Comparison of ENCODE assay signal across 22 cellular contexts in the genomic region with DNA sequence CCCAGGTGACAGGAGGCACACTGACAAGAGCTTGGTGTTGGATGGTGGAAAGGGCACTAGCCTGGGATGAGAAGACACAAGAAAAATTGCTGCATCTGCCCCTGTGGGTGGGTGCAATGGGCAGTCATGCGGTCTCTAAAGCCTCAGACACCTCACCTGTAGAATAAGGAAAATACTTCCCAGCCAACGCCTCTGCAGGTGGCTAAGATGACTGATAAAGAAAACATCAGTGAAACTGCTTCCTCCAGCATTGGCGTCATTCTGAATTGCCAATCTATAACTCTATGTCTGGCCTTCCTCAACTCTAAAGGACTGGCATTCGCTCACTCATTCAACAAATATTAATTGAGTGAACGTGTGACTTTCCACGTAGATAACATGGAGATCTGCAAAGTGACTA.
"Had no signal": no experiment of that assay in that cellular context is flagged by ENCODE, and none has a peak within 500 bp of the region (broad histone marks: within the 10 kb centered on the region; RNA-seq: fewer than 3 reads in every experiment).

No MANE protein-coding gene starts in this region.

- H3K4me3 ChIP-seq: cardiac muscle cell, sigmoid colon, thoracic aorta, upper lobe of left lung had no signal

- H3K9me3 ChIP-seq: sigmoid colon, thoracic aorta, upper lobe of left lung had no signal

- H3K27ac Mint-ChIP-seq: activated naive CD4-positive, alpha-beta T cell treated with anti-CD3 and anti-CD28 coated beads for 36 hours; activated naive CD8-positive, alpha-beta T cell treated with anti-CD3 and anti-CD28 coated beads, Interleukin-2, amount 10 ng/mL, durations not matched to agents 7 days and 5 days; activated T-cell treated with anti-CD3 and anti-CD28 coated beads, Interleukin-2, amount 50 U/mL, for 72 hours; endodermal cell; memory B cell; naive B cell; stimulated activated naive B cell treated with anti-CD40 and anti-IgM and Interleukin-4, amounts not matched to agents 10 μg/mL and 1 μg/mL and 100 μg/mL, for 72 hours; WTC11 had no signal

- H3K27me3 ChIP-seq: cardiac muscle cell, sigmoid colon, upper lobe of left lung had no signal

- H3K27me3 Mint-ChIP-seq: naive B cell; stimulated activated naive B cell treated with anti-CD40 and anti-IgM and Interleukin-4, amounts not matched to agents 10 μg/mL and 1 μg/mL and 100 μg/mL, for 72 hours had no signal

- DNase-seq: activated effector memory CD4-positive, alpha-beta T cell treated with Interleukin-2 at 50 U/mL for 16 hours; activated naive CD4-positive, alpha-beta T cell treated with anti-CD3 and anti-CD28 coated beads for 36 hours; activated naive CD8-positive, alpha-beta T cell treated with anti-CD3 and anti-CD28 coated beads, Interleukin-2, amount 10 ng/mL, durations not matched to agents 7 days and 5 days; activated T-cell treated with anti-CD3 and anti-CD28 coated beads, Interleukin-2, amount 50 U/mL, for 72 hours; amniotic stem cell; cortex of kidney; endodermal cell; kidney glomerular epithelial cell; naive B cell; occipital lobe; posterior cingulate gyrus; sigmoid colon; stimulated activated CD4-positive, alpha-beta T cell treated with anti-CD3 and anti-CD28 coated beads, Interleukin-2, amount 100 ng/mL, for 48 hours; stimulated activated CD8-positive, alpha-beta memory T cell treated with anti-CD3 and anti-CD28 coated beads, Interleukin-4, amount 100 ng/mL, for 48 hours; stimulated activated naive B cell treated with anti-CD40 and anti-IgM and Interleukin-4, amounts not matched to agents 10 μg/mL and 1 μg/mL and 100 μg/mL, for 72 hours; T-helper 1 cell; T-helper 9 cell had no signal

- ATAC-seq: activated T-cell treated with anti-CD3 and anti-CD28 coated beads, Interleukin-2, amount 50 U/mL, for 72 hours; stimulated activated naive B cell treated with anti-CD40 and anti-IgM and Interleukin-4, amounts not matched to agents 10 μg/mL and 1 μg/mL and 100 μg/mL, for 72 hours; WTC11 had no signal

- H3K4me3 Mint-ChIP-seq: activated naive CD4-positive, alpha-beta T cell treated with anti-CD3 and anti-CD28 coated beads for 36 hours; activated naive CD8-positive, alpha-beta T cell treated with anti-CD3 and anti-CD28 coated beads, Interleukin-2, amount 10 ng/mL, durations not matched to agents 7 days and 5 days; activated T-cell treated with anti-CD3 and anti-CD28 coated beads, Interleukin-2, amount 50 U/mL, for 72 hours; endodermal cell; memory B cell; naive B cell; stimulated activated naive B cell treated with anti-CD40 and anti-IgM and Interleukin-4, amounts not matched to agents 10 μg/mL and 1 μg/mL and 100 μg/mL, for 72 hours; WTC11 had no signal

- H3K27ac ChIP-seq: cardiac muscle cell, sigmoid colon, thoracic aorta, upper lobe of left lung had no signal

- H3K9me3 Mint-ChIP-seq: activated naive CD4-positive, alpha-beta T cell treated with anti-CD3 and anti-CD28 coated beads for 36 hours; activated naive CD8-positive, alpha-beta T cell treated with anti-CD3 and anti-CD28 coated beads, Interleukin-2, amount 10 ng/mL, durations not matched to agents 7 days and 5 days; activated T-cell treated with anti-CD3 and anti-CD28 coated beads, Interleukin-2, amount 50 U/mL, for 72 hours; endodermal cell; naive B cell; WTC11 had no signal

- H3K4me1 ChIP-seq: sigmoid colon had no signal

- H3K4me1 Mint-ChIP-seq: activated naive CD8-positive, alpha-beta T cell treated with anti-CD3 and anti-CD28 coated beads, Interleukin-2, amount 10 ng/mL, durations not matched to agents 7 days and 5 days; endodermal cell; memory B cell; naive B cell; stimulated activated naive B cell treated with anti-CD40 and anti-IgM and Interleukin-4, amounts not matched to agents 10 μg/mL and 1 μg/mL and 100 μg/mL, for 72 hours had no signal
